21 cellular contexts compared by ENCODE assay signal in genomic region chr18:2952605-2953004, GRCh38.
"Had no signal": no experiment of that assay in that cellular context is flagged by ENCODE, and none has a peak within 500 bp of the region (broad histone marks: within the 10 kb centered on the region; RNA-seq: fewer than 3 reads in every experiment).

No MANE protein-coding gene starts in this region.

- ATAC-seq: activated CD4-positive, CD25-positive, alpha-beta regulatory T cell treated with anti-CD3 and anti-CD28 coated beads, Interleukin-2, amount 50 U/mL, for 24 hours; activated CD8-positive, alpha-beta memory T cell treated with anti-CD3 and anti-CD28 coated beads, Interleukin-2, amount 10 ng/mL, durations not matched to agents 7 days and 5 days; foreskin keratinocyte; left lobe of liver; lower lobe of right lung; psoas muscle; stimulated activated naive CD8-positive, alpha-beta T cell treated with anti-CD3 and anti-CD28 coated beads, Interleukin-15, Interleukin-2, amounts not matched to agents 100 U/mL and 50 U/mL, for 24 hours; upper lobe of right lung had no signal

- H3K27ac ChIP-seq: ascending aorta, brain microvascular endothelial cell, foreskin keratinocyte, lower lobe of right lung, psoas muscle, right atrium auricular region, upper lobe of right lung, VCaP had no signal

- H3K9me3 Mint-ChIP-seq: naive B cell; T-helper 2 cell treated with Interferon-gamma antibody and Interleukin-4, amounts not matched to agents 5 μg/mL and 100 μg/mL, for 36 hours had no signal

- H3K9me3 ChIP-seq: ascending aorta, lower lobe of right lung, psoas muscle, right atrium auricular region, upper lobe of right lung had no signal

- H3K4me1 ChIP-seq: foreskin keratinocyte, psoas muscle, right atrium auricular region had no signal

- H3K4me3 Mint-ChIP-seq: activated CD8-positive, alpha-beta memory T cell treated with anti-CD3 and anti-CD28 coated beads, Interleukin-2, amount 10 ng/mL, durations not matched to agents 7 days and 5 days; T-helper 2 cell treated with Interferon-gamma antibody and Interleukin-4, amounts not matched to agents 5 μg/mL and 100 μg/mL, for 36 hours had no signal

- H3K4me3 ChIP-seq: ascending aorta, lower lobe of right lung, psoas muscle, right atrium auricular region, upper lobe of right lung had no signal

- DNase-seq: activated CD4-positive, alpha-beta T cell treated with anti-CD3 and anti-CD28 coated beads, Interleukin-2, amount 50 U/mL, for 4 hours; activated CD8-positive, alpha-beta memory T cell treated with anti-CD3 and anti-CD28 coated beads, Interleukin-2, amount 10 ng/mL, durations not matched to agents 7 days and 5 days; activated naive CD4-positive, alpha-beta T cell treated with Interleukin-2 at 50 U/mL for 16 hours; brain microvascular endothelial cell; caudate nucleus; dermis blood vessel endothelial cell; effector CD8-positive, alpha-beta T cell; foreskin keratinocyte; lower lobe of right lung; mesendoderm; naive B cell; psoas muscle; stimulated activated CD4-positive, alpha-beta T cell treated with anti-CD3 and anti-CD28 coated beads, Interleukin-4, amount 100 ng/mL, for 24 hours; stimulated activated naive CD8-positive, alpha-beta T cell treated with anti-CD3 and anti-CD28 coated beads, Interleukin-15, Interleukin-2, amounts not matched to agents 100 U/mL and 50 U/mL, for 24 hours; upper lobe of right lung had no signal

- H3K27me3 ChIP-seq: ascending aorta, brain microvascular endothelial cell, foreskin keratinocyte, right atrium auricular region, upper lobe of right lung had no signal

- H3K27me3 Mint-ChIP-seq: activated CD8-positive, alpha-beta memory T cell treated with anti-CD3 and anti-CD28 coated beads, Interleukin-2, amount 10 ng/mL, durations not matched to agents 7 days and 5 days; naive B cell had no signal

- H3K27ac Mint-ChIP-seq: activated CD8-positive, alpha-beta memory T cell treated with anti-CD3 and anti-CD28 coated beads, Interleukin-2, amount 10 ng/mL, durations not matched to agents 7 days and 5 days; naive B cell; T-helper 2 cell treated with Interferon-gamma antibody and Interleukin-4, amounts not matched to agents 5 μg/mL and 100 μg/mL, for 36 hours had no signal
